ENCODE assay signal across 10 cellular contexts in the genomic region with DNA sequence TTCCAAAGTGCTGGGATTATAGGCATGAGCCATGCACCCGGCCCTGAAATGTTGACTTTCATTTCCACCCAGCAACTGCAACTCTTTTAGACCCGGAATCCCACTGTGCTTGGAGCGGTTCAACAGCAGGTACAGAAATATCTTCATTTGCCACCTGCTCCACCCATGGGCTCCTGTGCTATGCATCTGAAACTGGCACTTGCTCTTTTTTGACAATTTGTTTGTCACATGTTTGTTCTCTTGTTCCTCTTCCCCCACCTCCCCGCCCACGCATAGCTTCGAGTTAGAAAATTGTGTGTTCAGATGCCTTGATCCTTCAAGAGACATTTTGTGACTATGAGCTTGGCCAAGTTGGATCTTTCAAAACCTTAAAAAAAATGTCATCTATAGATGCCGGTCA. TPM values are rescaled to one million over a fixed set of nuclear protein-coding genes. Genes with fewer than 3 reads are reported as not detected.
DNase-seq lines count a peak whose midpoint lies in the region; ATAC-seq and TF ChIP-seq lines count a peak whose summit lies in the region.
"Had no signal": no experiment of that assay in that cellular context is flagged by ENCODE, and none has a peak within 500 bp of the region (broad histone marks: within the 10 kb centered on the region; RNA-seq: fewer than 3 reads in every experiment).

No MANE protein-coding gene starts in this region.

- no peak for ATAC-seq in HG02623 (IDR thresholded peaks at IDR 0.05; ENCODE audit: unreplicated experiment)

- H3K4me1 Mint-ChIP-seq in T-helper 1 cell treated with Interleukin-12 subunit alpha and Interleukin-12 subunit beta and Interleukin-4 antibody, amounts not matched to agents 30 μg/mL and 1 μg/mL, for 36 hours (ENCODE audit: low read depth): peaks cover 45% of the 10 kb centered on the region

- peaks cover 4% of the 10 kb centered on the region for H3K9me3 Mint-ChIP-seq in T-helper 1 cell treated with Interleukin-12 subunit alpha and Interleukin-12 subunit beta and Interleukin-4 antibody, amounts not matched to agents 30 μg/mL and 1 μg/mL, for 36 hours

- H3K4me1 ChIP-seq in DOHH2 (ENCODE audit: control insufficient read depth, low read length): peaks cover 78% of the 10 kb centered on the region
- peaks cover 16% of the 10 kb centered on the region for H3K4me1 ChIP-seq in vagina

- H3K9me3 ChIP-seq in DOHH2 (ENCODE audit: control insufficient read depth, insufficient read depth, low read length) (no peaks in the 10 kb centered on the region), vagina (no peaks in the 10 kb centered on the region)

- intact Hi-C loops in vagina (cut with DNase I): no loop called here

- DNase-seq in GM20000 (ENCODE audit: low spot score): peak; percentile 65
- DNase-seq in myocyte (ENCODE audit: low read depth): peak; percentile 77
- no peak for DNase-seq in NCI-H524 (lab: John Stamatoyannopoulos, UW)
- no peak for DNase-seq in RKO (ENCODE audit: low spot score)
- no peak for DNase-seq in vagina (ENCODE audit: extremely low spot score in 2 of 2)
- DNase-seq: kidney glomerular epithelial cell, NCI-H1930 had no signal

- H3K27ac Mint-ChIP-seq in T-helper 1 cell treated with Interleukin-12 subunit alpha and Interleukin-12 subunit beta and Interleukin-4 antibody, amounts not matched to agents 30 μg/mL and 1 μg/mL, for 36 hours: peak overlapping the region; percentile 70

- peaks cover 33% of the 10 kb centered on the region for H3K79me2 ChIP-seq in DOHH2 (ENCODE audit: control insufficient read depth, low read length)

- no peaks in the 10 kb centered on the region for H3K9me2 ChIP-seq in DOHH2 (replicated peaks; ENCODE audit: control insufficient read depth, low read length)

- H3K27ac ChIP-seq in DOHH2 (ENCODE audit: low read depth, low read length) (peak overlapping the region; percentile 99), vagina (no peak overlapping the region)

- H3K4me2 ChIP-seq in DOHH2 (ENCODE audit: low read length): peak overlapping the region; percentile 91

- peaks cover 34% of the 10 kb centered on the region for H3F3A ChIP-seq in DOHH2 (ENCODE audit: control insufficient read depth, insufficient read depth)

- TF ChIP-seq CTCF in DOHH2 (IDR thresholded peaks at IDR 0.05; ENCODE audit: low read depth, low read length, poor library complexity, severe bottlenecking): no peak
- no peak for TF ChIP-seq CTCF in GM20000 (IDR thresholded peaks at IDR 0.05; ENCODE audit: extremely low read depth, missing control alignments)
- no peak for TF ChIP-seq CTCF in vagina (IDR thresholded peaks at IDR 0.05)

- peak overlapping the region; percentile 33 for H3K4me3 Mint-ChIP-seq in T-helper 1 cell treated with Interleukin-12 subunit alpha and Interleukin-12 subunit beta and Interleukin-4 antibody, amounts not matched to agents 30 μg/mL and 1 μg/mL, for 36 hours

- H3K4me3 ChIP-seq in DOHH2 (ENCODE audit: low read length) (peak overlapping the region; percentile 93), vagina (no peak overlapping the region)

- H3K36me3 Mint-ChIP-seq in T-helper 1 cell treated with Interleukin-12 subunit alpha and Interleukin-12 subunit beta and Interleukin-4 antibody, amounts not matched to agents 30 μg/mL and 1 μg/mL, for 36 hours (ENCODE audit: low read depth): peaks cover 1% of the 10 kb centered on the region

- peaks cover 8% of the 10 kb centered on the region for H3K27me3 Mint-ChIP-seq in T-helper 1 cell treated with Interleukin-12 subunit alpha and Interleukin-12 subunit beta and Interleukin-4 antibody, amounts not matched to agents 30 μg/mL and 1 μg/mL, for 36 hours (ENCODE audit: low read depth)

- no peaks in the 10 kb centered on the region for H3K27me3 ChIP-seq in DOHH2 (ENCODE audit: control insufficient read depth, low read length)
- H3K27me3 ChIP-seq in vagina: no peaks in the 10 kb centered on the region

- H4K20me1 ChIP-seq in DOHH2 (ENCODE audit: control insufficient read depth, insufficient read depth, low read depth, low read length): 0 out of 2 replicates have a peak, but pooled peaks cover 7% of the 10 kb centered on the region

- peaks cover 28% of the 10 kb centered on the region for H3K36me3 ChIP-seq in DOHH2 (ENCODE audit: control insufficient read depth, low read length)
- H3K36me3 ChIP-seq in vagina: no peaks in the 10 kb centered on the region

- TF ChIP-seq POLR2A in vagina (IDR thresholded peaks at IDR 0.05): no peak

RNA-seq across cellular contexts. Expression of gene IFNLR1, which starts 2.4 kb away (rescaled TPM):
- 0.13 and 0.26 TPM in 2 replicates for total RNA-seq in myocyte
- polyA plus RNA-seq in myocyte (2012): not detected
- total RNA-seq in vagina: 1.7 TPM

RNA-seq across cellular contexts. Expression of gene IL22RA1, which starts 46.6 kb away (rescaled TPM):
- total RNA-seq in myocyte (not detected in 2 replicates), vagina (4.2 TPM)
- polyA plus RNA-seq in myocyte (2012): not detected

Comparison
In these comparisons a context has a peak if more than half of its experiments do, and no peak if none do; other contexts are left out.
1. DNase-seq: peak in GM20000 (single experiment) and myocyte (single experiment); none in NCI-H524 (0 of 2), RKO (single experiment) and vagina (0 of 2).